8 cellular contexts compared by ENCODE assay signal in genomic region chr18:32470136-32470712, GRCh38. TPM values are rescaled to one million over a fixed set of nuclear protein-coding genes. Genes with fewer than 3 reads are reported as not detected.
DNase-seq lines count a peak whose midpoint lies in the region; ATAC-seq and TF ChIP-seq lines count a peak whose summit lies in the region.

No MANE protein-coding gene starts in this region.

- CTCF ChIA-PET in HCT116 (lab: Charles Lee) = interaction anchor here (0.6 to 2.5 kb wide), 14 partner anchors 11 to 312 kb away, joined by 3 to 27 read pairs (median 5); no protein-coding TSS in a partner anchor

- no peak overlapping the region for H3K27ac Mint-ChIP-seq in T-helper 1 cell treated with Interleukin-12 subunit alpha and Interleukin-12 subunit beta and Interleukin-4 antibody, amounts not matched to agents 30 μg/mL and 1 μg/mL, for 36 hours
- H3K27ac Mint-ChIP-seq in endothelial cell (ENCODE audit: unreplicated experiment) = no peak overlapping the region

- no peaks in the 10 kb centered on the region for H3K9me2 ChIP-seq in HCT116 (ENCODE audit: insufficient read depth)

- H3K9me3 ChIP-seq in HCT116 (ENCODE audit: control insufficient read depth in 1 of 2, insufficient read depth in 1 of 2, low read depth in 1 of 2, low read length in 2 of 2) = no peaks in the 10 kb centered on the region
- H3K9me3 ChIP-seq in mucosa of descending colon = no peaks in the 10 kb centered on the region

- POLR2A ChIA-PET in HCT116 (lab: Charles Lee) = interaction anchor here (0.8 to 1.3 kb wide), 5 partner anchors 31 to 181 kb away, joined by 3 to 4 read pairs (median 3); no protein-coding TSS in a partner anchor

- H3K27me3 ChIP-seq in HCT116 (ENCODE audit: insufficient read depth, low read length) = no peaks in the 10 kb centered on the region

- DNase-seq in Daoy (ENCODE audit: low read depth) (peak; percentile 44), HCT116 (ENCODE audit: low read depth, low spot score) (no peak), endothelial cell (ENCODE audit: low spot score) (peak; percentile 46), mucosa of descending colon (peak; percentile 39 to 70 (median 68)), NCI-H2081 treated with DMSO at 0.1 percent for 48 hours (lab: John Stamatoyannopoulos, UW) (no peak)

- RAD21 ChIA-PET in HCT116 (lab: Charles Lee; ENCODE audit: low non-redundant PET in 1 of 2, low total read pairs in 2 of 2, uncharacterized antibody in 2 of 2, unreplicated experiment in 2 of 2) = interaction anchor here (0.9 to 2.0 kb wide), 11 partner anchors 79 to 313 kb away, joined by 3 to 8 read pairs (median 6); no protein-coding TSS in a partner anchor

- peak overlapping the region; percentile 64 for H3K9ac ChIP-seq in HCT116 (ENCODE audit: low read length)

- no peak for TF ChIP-seq CTCF in HCT116 (IDR thresholded peaks at IDR 0.05 in 2 of 3, conservative IDR thresholded peaks at IDR 0.05 in 1 of 3; ENCODE audit: borderline replicate concordance in 1 of 3, insufficient read depth in 1 of 3, low read depth in 2 of 3, low read length in 2 of 3)
- TF ChIP-seq CTCF in endothelial cell (IDR thresholded peaks at IDR 0.05; ENCODE audit: unreplicated experiment) = no peak
- no peak for TF ChIP-seq CTCF in mucosa of descending colon (IDR thresholded peaks at IDR 0.05)

- no peak for TF ChIP-seq POLR2A in HCT116 (IDR thresholded peaks at IDR 0.05; ENCODE audit: borderline replicate concordance, extremely low read depth, insufficient read depth, insufficient read length)

- H3K4me3 ChIP-seq in HCT116 (replicated peaks in 1 of 2; ENCODE audit: low read depth in 1 of 2, low read length in 2 of 2) (peak overlapping the region; percentile 63 to 77), mucosa of descending colon (peak overlapping the region; percentile 54)

- peaks cover 77% of the 10 kb centered on the region for H3K27me3 Mint-ChIP-seq in T-helper 1 cell treated with Interleukin-12 subunit alpha and Interleukin-12 subunit beta and Interleukin-4 antibody, amounts not matched to agents 30 μg/mL and 1 μg/mL, for 36 hours (ENCODE audit: low read depth)
- peaks cover 17% of the 10 kb centered on the region for H3K27me3 Mint-ChIP-seq in endothelial cell (ENCODE audit: unreplicated experiment)

- no peak overlapping the region for H2AFZ ChIP-seq in HCT116 (ENCODE audit: low read depth, low read length, poor library complexity, severe bottlenecking)

- peak overlapping the region; percentile 77 for H3K4me3 Mint-ChIP-seq in T-helper 1 cell treated with Interleukin-12 subunit alpha and Interleukin-12 subunit beta and Interleukin-4 antibody, amounts not matched to agents 30 μg/mL and 1 μg/mL, for 36 hours
- peak overlapping the region; percentile 93 for H3K4me3 Mint-ChIP-seq in endothelial cell (ENCODE audit: unreplicated experiment)

- no peaks in the 10 kb centered on the region for H3K36me3 ChIP-seq in HCT116 (ENCODE audit: control insufficient read depth in 1 of 2, insufficient read depth in 2 of 2, low read length in 2 of 2)
- H3K36me3 ChIP-seq in mucosa of descending colon (ENCODE audit: low read depth) = no peaks in the 10 kb centered on the region

- peaks cover 26% of the 10 kb centered on the region for H3K79me2 ChIP-seq in HCT116 (ENCODE audit: insufficient read depth, low read length)

- peaks cover 15% of the 10 kb centered on the region for H3K4me1 Mint-ChIP-seq in T-helper 1 cell treated with Interleukin-12 subunit alpha and Interleukin-12 subunit beta and Interleukin-4 antibody, amounts not matched to agents 30 μg/mL and 1 μg/mL, for 36 hours (ENCODE audit: low read depth)
- H3K4me1 Mint-ChIP-seq in endothelial cell (ENCODE audit: unreplicated experiment) = peaks cover 24% of the 10 kb centered on the region

- no peaks in the 10 kb centered on the region for H3K9me3 Mint-ChIP-seq in T-helper 1 cell treated with Interleukin-12 subunit alpha and Interleukin-12 subunit beta and Interleukin-4 antibody, amounts not matched to agents 30 μg/mL and 1 μg/mL, for 36 hours
- H3K9me3 Mint-ChIP-seq in endothelial cell (ENCODE audit: unreplicated experiment) = no peaks in the 10 kb centered on the region

- peak overlapping the region; percentile 70; the same call in 1 of the 2 replicates for H3K27ac ChIP-seq in HCT116 (ENCODE audit: low read depth, low read length)

- intact Hi-C loops in HCT116 (cut with micrococcal nuclease) (loop anchor here (2.0 to 5.0 kb wide), 3 partner anchors 83 to 313 kb away; no protein-coding TSS in a partner anchor), mucosa of descending colon (cut with DNase I, micrococcal nuclease) (loop anchor here (5.0 to 10.0 kb wide), 5 partner anchors 75 to 313 kb away; no protein-coding TSS in a partner anchor)

- no peak for TF ChIP-seq RAD21 in HCT116 (IDR thresholded peaks at IDR 0.05; ENCODE audit: low read depth)

- H4K20me1 ChIP-seq in HCT116 (ENCODE audit: insufficient read depth) = no peaks in the 10 kb centered on the region

- BruUV-seq in HCT116 (replicated peaks; lab: Mats Ljungman, UMichigan) = no TSS peak

- ATAC-seq in HCT116 (peak; percentile 14; the same call in 1 of the 2 replicates), mucosa of descending colon (peak; percentile 1), HG02885 (IDR thresholded peaks at IDR 0.05; ENCODE audit: poor library complexity, unreplicated experiment) (no peak), GM21423 (IDR thresholded peaks at IDR 0.05; ENCODE audit: unreplicated experiment) (no peak)

- peak overlapping the region; percentile 97 for H3K4me2 ChIP-seq in HCT116 (ENCODE audit: low read length)

- H3K36me3 Mint-ChIP-seq in T-helper 1 cell treated with Interleukin-12 subunit alpha and Interleukin-12 subunit beta and Interleukin-4 antibody, amounts not matched to agents 30 μg/mL and 1 μg/mL, for 36 hours (ENCODE audit: low read depth) = no peaks in the 10 kb centered on the region
- peaks cover 5% of the 10 kb centered on the region for H3K36me3 Mint-ChIP-seq in endothelial cell (ENCODE audit: low read depth, unreplicated experiment)

- H3K4me1 ChIP-seq in HCT116 (ENCODE audit: control insufficient read depth in 1 of 2, insufficient read depth in 2 of 2, low read length in 2 of 2) (peaks cover 12 to 22% of the 10 kb centered on the region in 2 experiments; a peak in 3 of 4 replicates), mucosa of descending colon (ENCODE audit: low read depth) (peaks cover 9% of the 10 kb centered on the region)

TF ChIP-seq in HCT116, 20 proteins besides CTCF, POLR2A, EP300 and RAD21:
- TF ChIP-seq FOSL1 (IDR thresholded peaks at IDR 0.05; ENCODE audit: low read depth) (no peak), ZFX (IDR thresholded peaks at IDR 0.05) (no peak), MAX (IDR thresholded peaks at IDR 0.05) (no peak), TCF7L2 (IDR thresholded peaks at IDR 0.05; ENCODE audit: borderline replicate concordance, extremely low read depth, insufficient read depth, insufficient read length) (no peak)

RNA-seq across cellular contexts. Expression of gene GAREM1, which starts 0.5 kb away (rescaled TPM):
- 1.5 and 2.2 TPM in 2 replicates for total RNA-seq in Daoy (2014; rRNA removed; shearing (Covaris generic))
- 11.1 TPM for total RNA-seq in HCT116 (2021; ENCODE audit: unreplicated experiment)
- 4.6 and 4.8 TPM in 2 replicates for polyA plus RNA-seq in HCT116 (2012)
- 1.2 TPM for total RNA-seq in endothelial cell (ENCODE audit: unreplicated experiment)
- 10 to 100 TPM; 14.5 to 29.0 (median 19.6) TPM for total RNA-seq in mucosa of descending colon

Comparison
In these comparisons a context has a peak if more than half of its experiments do, and no peak if none do; other contexts are left out.
1. DNase-seq: peak in Daoy (single experiment), endothelial cell (single experiment) and mucosa of descending colon (3 of 3); none in HCT116 (single experiment) and NCI-H2081 treated with DMSO at 0.1 percent for 48 hours (single experiment).
2. ATAC-seq: peak in HCT116 (single experiment) and mucosa of descending colon (single experiment); none in HG02885 (single experiment) and GM21423 (single experiment).